ENCODE assay signal across 9 cellular contexts in the genomic region with DNA sequence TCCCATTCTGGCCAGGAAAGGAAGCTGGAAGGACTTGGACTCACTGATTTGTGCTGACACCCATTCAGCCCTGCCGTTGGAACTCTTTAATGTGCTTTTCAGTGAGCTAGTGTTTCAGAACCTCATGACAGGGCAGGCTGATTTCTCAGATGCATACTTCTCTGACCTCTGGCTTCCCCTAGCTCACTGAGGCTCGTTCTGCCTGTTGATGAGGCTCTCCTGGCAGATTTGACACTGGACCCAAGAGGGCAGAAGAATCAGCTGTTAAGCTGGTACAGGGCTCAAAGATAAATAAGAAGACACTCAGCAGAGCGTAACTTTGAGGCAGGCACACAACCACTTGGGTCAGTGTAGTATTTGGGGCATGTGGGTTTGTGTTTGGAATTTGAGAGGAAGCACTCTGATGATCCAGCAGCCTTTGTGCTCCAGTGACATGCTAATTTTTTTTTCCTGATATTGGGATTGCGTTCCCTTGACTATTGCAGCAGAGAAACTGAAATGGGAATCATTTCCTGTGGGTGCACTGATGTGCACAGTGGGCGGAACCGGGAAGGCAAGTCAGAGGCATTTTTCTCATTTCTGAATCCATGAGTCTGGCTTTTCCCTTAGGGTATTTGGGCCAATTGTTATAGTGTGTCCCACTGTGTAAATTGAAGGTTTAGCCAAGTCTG.
DNase-seq lines count a peak whose midpoint lies in the region; ATAC-seq and TF ChIP-seq lines count a peak whose summit lies in the region.
"Had no signal": no experiment of that assay in that cellular context is flagged by ENCODE, and none has a peak within 500 bp of the region (broad histone marks: within the 10 kb centered on the region; RNA-seq: fewer than 3 reads in every experiment).

No MANE protein-coding gene starts in this region.

- H3K27ac ChIP-seq in epithelial cell of prostate (peak overlapping the region; percentile 85), PC-9 (no peak overlapping the region)

- in situ Hi-C loops in GM13976 (cut with MboI; ENCODE audit: low sequenced_read_pairs, unreplicated experiment), result no loop called here

- DNase-seq in AG08396 (ENCODE audit: low spot score), result peak; percentile 23
- peak; percentile 34 for DNase-seq in NCI-H146 treated with DMSO at 0.1 percent for 48 hours (lab: John Stamatoyannopoulos, UW; ENCODE audit: unreplicated experiment)
- DNase-seq in epithelial cell of prostate (ENCODE audit: low read depth, low spot score), result no peak
- DNase-seq in PC-9, result no peak
- DNase-seq in GM13976 (ENCODE audit: low spot score), result no peak
- DNase-seq in activated CD4-positive, CD25-positive, alpha-beta regulatory T cell treated with anti-CD3 and anti-CD28 coated beads, Interleukin-2, amount 50 U/mL, for 72 hours, result no peak
- DNase-seq: SHP77 had no signal

- no peaks in the 10 kb centered on the region for H3K27me3 ChIP-seq in PC-9 (ENCODE audit: insufficient read depth, low read depth)

- H3K36me3 Mint-ChIP-seq in nephron (ENCODE audit: low read depth), result no peaks in the 10 kb centered on the region

- no peak for ATAC-seq in HG03135 (IDR thresholded peaks at IDR 0.05; ENCODE audit: unreplicated experiment)

- TF ChIP-seq CTCF in nephron (IDR thresholded peaks at IDR 0.05; ENCODE audit: unreplicated experiment in 3 of 3) (no peak), PC-9 (conservative IDR thresholded peaks at IDR 0.05) (no peak), GM13976 (IDR thresholded peaks at IDR 0.05; ENCODE audit: borderline replicate concordance, control extremely low read depth, extremely low read depth, insufficient read depth, missing control alignments) (no peak)

- no peak overlapping the region for H3K4me3 ChIP-seq in PC-9

- intact Hi-C loops in PC-9 (cut with micrococcal nuclease; ENCODE audit: unreplicated experiment), result no loop called here

- H3K9me2 ChIP-seq in PC-9 (ENCODE audit: insufficient read depth), result no peaks in the 10 kb centered on the region

- H3K27ac Mint-ChIP-seq in nephron, result peak overlapping the region in 2 of 3 experiments; percentile 34 to 50

- POLR2A ChIA-PET in PC-9 (lab: Charles Lee; ENCODE audit: unreplicated experiment), result interaction anchor here (0.6 kb wide), 1 partner anchor 170 kb away, joined by 16 read pairs; no protein-coding TSS in a partner anchor

- peaks cover 27% of the 10 kb centered on the region for H3K4me1 Mint-ChIP-seq in nephron

- CTCF ChIA-PET in PC-9 (lab: Charles Lee), result no interaction called here

- H3K9me3 Mint-ChIP-seq in nephron, result no peaks in the 10 kb centered on the region

- no peaks in the 10 kb centered on the region for H3K36me3 ChIP-seq in PC-9 (ENCODE audit: low read depth)

- no peaks in the 10 kb centered on the region for H3K9me3 ChIP-seq in PC-9 (ENCODE audit: insufficient read depth, low read depth)

- no peaks in the 10 kb centered on the region for H3K4me1 ChIP-seq in PC-9 (replicated peaks; ENCODE audit: insufficient read depth)

- H2AFZ ChIP-seq in PC-9, result no peak overlapping the region

- H3K79me2 ChIP-seq in PC-9 (ENCODE audit: low read depth), result peaks cover 12% of the 10 kb centered on the region; the same call in 1 of the 2 replicates

- no peaks in the 10 kb centered on the region for H4K20me1 ChIP-seq in PC-9 (ENCODE audit: insufficient read depth)

- no TSS peak for BruUV-seq in PC-9 (replicated peaks; lab: Mats Ljungman, UMichigan)

- H3K4me3 Mint-ChIP-seq in nephron, result no peak overlapping the region

- H3K27me3 Mint-ChIP-seq in nephron (ENCODE audit: low read depth), result peaks cover 3% of the 10 kb centered on the region

- 0 out of 2 replicates have a peak, but pooled peaks cover 8% of the 10 kb centered on the region for H3F3A ChIP-seq in PC-9 (ENCODE audit: insufficient read depth, low read depth)

- no peak overlapping the region for H3K4me2 ChIP-seq in PC-9

Comparison
In these comparisons a context has a peak if more than half of its experiments do, and no peak if none do; other contexts are left out.
1. DNase-seq: peak in AG08396 (single experiment) and NCI-H146 treated with DMSO at 0.1 percent for 48 hours (single experiment); none in epithelial cell of prostate (single experiment), PC-9 (0 of 2), GM13976 (single experiment) and activated CD4-positive, CD25-positive, alpha-beta regulatory T cell treated with anti-CD3 and anti-CD28 coated beads, Interleukin-2, amount 50 U/mL, for 72 hours (single experiment).